In the genomic region with DNA sequence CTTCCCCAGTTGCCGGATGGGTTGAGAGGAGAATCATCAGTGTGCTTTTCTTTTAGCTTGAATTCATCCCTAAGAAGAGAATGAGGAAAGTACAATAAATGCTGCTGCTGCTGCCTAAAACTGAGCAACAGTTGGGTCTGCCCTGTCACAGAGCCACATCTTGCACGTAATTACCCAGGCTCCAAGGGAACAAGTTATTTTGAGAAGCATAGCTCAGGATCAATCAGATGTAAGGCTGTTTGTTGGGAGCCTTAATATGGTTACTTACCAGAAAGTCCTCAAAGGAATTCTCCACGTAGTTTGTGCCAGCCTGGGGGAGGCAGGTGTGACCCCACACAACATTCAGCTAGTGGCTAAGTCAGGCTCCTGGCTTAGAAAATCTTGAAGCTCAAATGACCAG, we compare ENCODE assay signal across 19 cellular contexts. TPM values are rescaled to one million over a fixed set of nuclear protein-coding genes. Genes with fewer than 3 reads are reported as not detected.
DNase-seq lines count a peak whose midpoint lies in the region; ATAC-seq and TF ChIP-seq lines count a peak whose summit lies in the region.
"Had no signal": no experiment of that assay in that cellular context is flagged by ENCODE, and none has a peak within 500 bp of the region (broad histone marks: within the 10 kb centered on the region; RNA-seq: fewer than 3 reads in every experiment).

No MANE protein-coding gene starts in this region.

- no peak for ATAC-seq in WTC11
- ATAC-seq in psoas muscle, result peak; percentile 10 to 53 (median 44)

- TF ChIP-seq CTCF in WTC11 (IDR thresholded peaks at IDR 0.05), result no peak
- TF ChIP-seq CTCF in right atrium auricular region (IDR thresholded peaks at IDR 0.05), result no peak
- no peak for TF ChIP-seq CTCF in psoas muscle (IDR thresholded peaks at IDR 0.05)
- TF ChIP-seq CTCF in WERI-Rb-1 (IDR thresholded peaks at IDR 0.05; ENCODE audit: low read depth, low read length), result no peak

- no peak overlapping the region for H3K4me3 Mint-ChIP-seq in WTC11

- H3K36me3 ChIP-seq in right atrium auricular region (peaks cover 16% of the 10 kb centered on the region), psoas muscle (ENCODE audit: insufficient read depth in 1 of 2, low read depth in 1 of 2) (no peaks in the 10 kb centered on the region), SJCRH30 (no peaks in the 10 kb centered on the region), WERI-Rb-1 (no peaks in the 10 kb centered on the region)

- POLR2A ChIA-PET in WTC11 (lab: Charles Lee), result interaction anchor here (0.6 kb wide), 1 partner anchor 1043 kb away, joined by 4 read pairs; no protein-coding TSS in a partner anchor

- H3K27me3 ChIP-seq in right atrium auricular region (no peaks in the 10 kb centered on the region), psoas muscle (ENCODE audit: insufficient read depth in 3 of 3, low read length in 2 of 3) (no peaks in the 10 kb centered on the region), SJCRH30 (no peaks in the 10 kb centered on the region), WERI-Rb-1 (ENCODE audit: insufficient read depth, low read depth, severe bottlenecking) (no peaks in the 10 kb centered on the region)

- H3K9me3 ChIP-seq in right atrium auricular region (no peaks in the 10 kb centered on the region), psoas muscle (no peaks in the 10 kb centered on the region), SJCRH30 (replicated peaks) (no peaks in the 10 kb centered on the region; the same call in 1 of the 2 replicates), WERI-Rb-1 (ENCODE audit: severe bottlenecking) (no peaks in the 10 kb centered on the region)

- H3K36me3 Mint-ChIP-seq in WTC11, result no peaks in the 10 kb centered on the region

- intact Hi-C loops in psoas muscle (cut with DNase I), result loop anchor here (2.0 to 5.0 kb wide), 2 partner anchors 14 to 86 kb away; no protein-coding TSS in a partner anchor

- CTCF ChIA-PET in WTC11 (lab: Charles Lee), result interaction anchor here (0.7 to 1.7 kb wide), 4 partner anchors 50 to 147 kb away, joined by 3 to 8 read pairs (median 5); no protein-coding TSS in a partner anchor

- peaks cover 15% of the 10 kb centered on the region for H3K4me1 Mint-ChIP-seq in WTC11

- H3K27me3 Mint-ChIP-seq in WTC11 (ENCODE audit: low read depth), result no peaks in the 10 kb centered on the region

- DNase-seq in Ammon's horn (ENCODE audit: low spot score) (peak; percentile 60), WTC11 (ENCODE audit: low spot score) (no peak), right atrium auricular region (ENCODE audit: low spot score) (no peak), psoas muscle (no peak), NCI-H2081 (lab: John Stamatoyannopoulos, UW) (no peak), SJCRH30 (no peak), LoVo (ENCODE audit: low spot score) (no peak), WERI-Rb-1 (no peak)
- DNase-seq: DMS79, H7, KG1, MV-4-11, NCI-H1694 treated with DMSO at 0.1 percent for 48 hours, NCI-H2107, NCI-H510A, NCI-H774, SIG-M5 had no signal

- H3K27ac ChIP-seq in right atrium auricular region, result peak overlapping the region; percentile 77 to 87
- peak overlapping the region; percentile 99 for H3K27ac ChIP-seq in psoas muscle
- no peak overlapping the region for H3K27ac ChIP-seq in SJCRH30
- no peak overlapping the region for H3K27ac ChIP-seq in WERI-Rb-1
- H3K27ac ChIP-seq: C4-2B had no signal

- 32 to 38% (median 33%) methylated on average over 3 of the region's 3 CpGs for WGBS in psoas muscle, 3 donors

- no peaks in the 10 kb centered on the region for H3K9me3 Mint-ChIP-seq in WTC11

- no peak overlapping the region for H3K4me3 ChIP-seq in right atrium auricular region
- H3K4me3 ChIP-seq in psoas muscle, result peak overlapping the region; percentile 37
- no peak overlapping the region for H3K4me3 ChIP-seq in SJCRH30
- H3K4me3 ChIP-seq in WERI-Rb-1 (ENCODE audit: low read depth, low read length), result no peak overlapping the region

- peak overlapping the region; percentile 45; the same call in 1 of the 2 replicates for H3K27ac Mint-ChIP-seq in WTC11

- H3K4me1 ChIP-seq in right atrium auricular region (peaks cover 0 to 30% of the 10 kb centered on the region in 2 donors), psoas muscle (peaks cover 78% of the 10 kb centered on the region), SJCRH30 (no peaks in the 10 kb centered on the region)

TF ChIP-seq in WTC11, 78 proteins besides CTCF, POLR2A, EP300 and RAD21:
- TF ChIP-seq RORB (CRISPR knock-in tag; IDR thresholded peaks at IDR 0.05), result no peak

RNA-seq across cellular contexts. Expression of gene ACTN2, which starts 16.7 kb away (rescaled TPM):
- total RNA-seq in WTC11 (2021) (2.0 to 3.5 TPM (median 2.6 TPM) in 3 replicates), right atrium auricular region (1,000 to 10,000 TPM in 1 of 2 donors, 100 to 1,000 TPM in 1; 595 to 1,486 TPM), psoas muscle (1,000 to 10,000 TPM; 2,645 to 4,645 (median 3,147) TPM)
- 1,000 to 10,000 TPM in 1 of 3 donors, 100 to 1,000 TPM in 2; 792 to 1,560 (median 952) TPM for polyA plus RNA-seq in psoas muscle
- 2.0 and 3.0 TPM in 2 replicates for total RNA-seq in SJCRH30 (2014; rRNA removed; shearing (Covaris generic))
- total RNA-seq: HT-29 had no signal

Comparison
In these comparisons a context has a peak if more than half of its experiments do, and no peak if none do; other contexts are left out.
1. H3K27ac ChIP-seq: peak in right atrium auricular region (2 of 2) and psoas muscle (single experiment); none in SJCRH30 (single experiment) and WERI-Rb-1 (single experiment).
2. RNA of gene ACTN2, which starts 16.7 kb away (total RNA-seq): 2,645 to 4,645 TPM in psoas muscle and 595 to 1,486 TPM in right atrium auricular region; 2.0 to 3.0 TPM in SJCRH30 and 2.0 to 3.5 TPM in WTC11; every median in the first group is over 100 times any median in the second.